1 cellular context compared by ENCODE assay signal in the genomic region with DNA sequence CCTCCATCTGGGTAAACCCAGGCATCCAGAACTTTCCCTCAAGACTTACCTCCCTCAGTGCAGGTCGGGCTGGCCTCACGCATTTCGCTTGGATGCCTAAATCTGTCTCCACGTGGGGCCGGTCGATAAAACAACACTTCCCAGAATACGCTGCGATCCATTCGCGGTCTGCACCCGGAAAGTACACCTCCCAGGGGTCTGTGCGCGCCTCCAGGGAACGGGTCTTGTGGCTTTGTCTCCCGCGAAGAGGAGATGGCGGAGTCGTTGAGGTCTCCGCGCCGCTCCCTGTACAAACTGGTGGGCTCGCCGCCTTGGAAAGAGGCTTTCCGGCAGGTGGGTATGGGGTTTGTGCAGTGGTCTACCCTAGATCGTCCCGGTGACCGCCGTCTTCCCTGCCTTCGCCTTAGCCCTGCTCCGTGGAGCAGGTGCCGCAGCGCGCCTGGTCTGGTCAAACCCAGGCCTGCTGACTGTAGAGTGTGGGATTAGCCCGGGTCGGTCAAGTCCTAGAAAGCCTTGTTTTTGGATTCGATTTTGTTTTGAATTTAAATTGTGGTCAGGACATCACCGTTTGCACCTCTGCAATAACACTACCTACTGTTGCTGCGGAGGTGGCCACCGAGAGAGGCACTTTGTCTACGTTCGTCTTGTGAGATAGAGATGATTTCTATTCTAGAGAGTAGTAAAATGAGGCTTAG.
A peak's percentile ranks its signal among the peaks of the same experiment; 100 is the strongest.
TF ChIP-seq lines count a peak whose summit lies in the region.

RPAIN (plus strand) TSS at position 224 of the 695 bp plus-strand sequence; CDS start at position 253, 29 bp downstream.

TF ChIP-seq in K562, 482 proteins besides CTCF, POLR2A, EP300 and RAD21 (continued from another document and continues in another):
- TF ChIP-seq MGA (IDR thresholded peaks at IDR 0.05) (peak; percentile 62), POLR3G (IDR thresholded peaks at IDR 0.05; ENCODE audit: extremely low read depth, insufficient read length, insufficient replicate concordance) (no peak), TCF3 (CRISPR knock-in tag; IDR thresholded peaks at IDR 0.05) (no peak), NR2C2 (CRISPR knock-in tag; IDR thresholded peaks at IDR 0.05) (no peak), NR2C2 (tag; IDR thresholded peaks at IDR 0.05) (peak; percentile 86), ZBTB43 (CRISPR knock-in tag; IDR thresholded peaks at IDR 0.05) (no peak), TGIF2 (CRISPR knock-in tag; IDR thresholded peaks at IDR 0.05) (no peak), FOS (IDR thresholded peaks at IDR 0.05; ENCODE audit: extremely low read depth, insufficient read length) (no peak), ZNF232 (CRISPR knock-in tag; IDR thresholded peaks at IDR 0.05) (no peak), KLF1 (tag; IDR thresholded peaks at IDR 0.05) (no peak), CBX8 (IDR thresholded peaks at IDR 0.05; ENCODE audit: borderline replicate concordance, extremely low read depth, low read depth, low read length, poor library complexity, severe bottlenecking) (no peak), ERF (CRISPR knock-in tag; IDR thresholded peaks at IDR 0.05) (no peak), KLF10 (CRISPR knock-in tag; IDR thresholded peaks at IDR 0.05) (no peak), ZNF324 (CRISPR knock-in tag; IDR thresholded peaks at IDR 0.05) (no peak), ATF4 (CRISPR knock-in tag; IDR thresholded peaks at IDR 0.05) (no peak), YBX1 (IDR thresholded peaks at IDR 0.05) (no peak), CTBP1 (IDR thresholded peaks at IDR 0.05; ENCODE audit: borderline replicate concordance) (no peak), SMAD2 (IDR thresholded peaks at IDR 0.05; ENCODE audit: low read depth, low read length) (no peak), TAF1 (IDR thresholded peaks at IDR 0.05; ENCODE audit: control insufficient read depth, extremely low read depth, insufficient read depth, low read length, severe bottlenecking) (peak; percentile 79), GTF2A2 (tag; IDR thresholded peaks at IDR 0.05) (no peak), TAF15 (IDR thresholded peaks at IDR 0.05; ENCODE audit: low read depth, low read length) (no peak), RUNX1 (IDR thresholded peaks at IDR 0.05; ENCODE audit: low read depth) (no peak), MAFG (tag; conservative IDR thresholded peaks at IDR 0.05) (no peak), ZNF785 (CRISPR knock-in tag; IDR thresholded peaks at IDR 0.05) (no peak), FOXK1 (CRISPR knock-in tag; IDR thresholded peaks at IDR 0.05; ENCODE audit: borderline replicate concordance) (no peak), GATA2 (CRISPR knock-in tag; IDR thresholded peaks at IDR 0.05) (no peak), NEUROD1 (IDR thresholded peaks at IDR 0.05; ENCODE audit: borderline replicate concordance, low read depth, low read length, partially characterized antibody) (no peak), HLTF (IDR thresholded peaks at IDR 0.05) (no peak), TEAD4 (IDR thresholded peaks at IDR 0.05; ENCODE audit: low read length) (no peak), TEAD4 (CRISPR knock-in tag; IDR thresholded peaks at IDR 0.05; ENCODE audit: borderline replicate concordance) (no peak), PTBP1 (IDR thresholded peaks at IDR 0.05; ENCODE audit: low read depth, low read length) (no peak), HNRNPL (IDR thresholded peaks at IDR 0.05; ENCODE audit: low read depth, low read length) (no peak), SIRT6 (IDR thresholded peaks at IDR 0.05; ENCODE audit: low read depth, low read length) (no peak)
- TF ChIP-seq, protein P1, sequence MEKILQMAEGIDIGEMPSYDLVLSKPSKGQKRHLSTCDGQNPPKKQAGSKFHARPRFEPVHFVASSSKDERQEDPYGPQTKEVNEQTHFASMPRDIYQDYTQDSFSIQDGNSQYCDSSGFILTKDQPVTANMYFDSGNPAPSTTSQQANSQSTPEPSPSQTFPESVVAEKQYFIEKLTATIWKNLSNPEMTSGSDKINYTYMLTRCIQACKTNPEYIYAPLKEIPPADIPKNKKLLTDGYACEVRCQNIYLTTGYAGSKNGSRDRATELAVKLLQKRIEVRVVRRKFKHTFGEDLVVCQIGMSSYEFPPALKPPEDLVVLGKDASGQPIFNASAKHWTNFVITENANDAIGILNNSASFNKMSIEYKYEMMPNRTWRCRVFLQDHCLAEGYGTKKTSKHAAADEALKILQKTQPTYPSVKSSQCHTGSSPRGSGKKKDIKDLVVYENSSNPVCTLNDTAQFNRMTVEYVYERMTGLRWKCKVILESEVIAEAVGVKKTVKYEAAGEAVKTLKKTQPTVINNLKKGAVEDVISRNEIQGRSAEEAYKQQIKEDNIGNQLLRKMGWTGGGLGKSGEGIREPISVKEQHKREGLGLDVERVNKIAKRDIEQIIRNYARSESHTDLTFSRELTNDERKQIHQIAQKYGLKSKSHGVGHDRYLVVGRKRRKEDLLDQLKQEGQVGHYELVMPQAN (IDR thresholded peaks at IDR 0.05; ENCODE audit: borderline replicate concordance), result peak; percentile 84
- TF ChIP-seq, protein P2, sequence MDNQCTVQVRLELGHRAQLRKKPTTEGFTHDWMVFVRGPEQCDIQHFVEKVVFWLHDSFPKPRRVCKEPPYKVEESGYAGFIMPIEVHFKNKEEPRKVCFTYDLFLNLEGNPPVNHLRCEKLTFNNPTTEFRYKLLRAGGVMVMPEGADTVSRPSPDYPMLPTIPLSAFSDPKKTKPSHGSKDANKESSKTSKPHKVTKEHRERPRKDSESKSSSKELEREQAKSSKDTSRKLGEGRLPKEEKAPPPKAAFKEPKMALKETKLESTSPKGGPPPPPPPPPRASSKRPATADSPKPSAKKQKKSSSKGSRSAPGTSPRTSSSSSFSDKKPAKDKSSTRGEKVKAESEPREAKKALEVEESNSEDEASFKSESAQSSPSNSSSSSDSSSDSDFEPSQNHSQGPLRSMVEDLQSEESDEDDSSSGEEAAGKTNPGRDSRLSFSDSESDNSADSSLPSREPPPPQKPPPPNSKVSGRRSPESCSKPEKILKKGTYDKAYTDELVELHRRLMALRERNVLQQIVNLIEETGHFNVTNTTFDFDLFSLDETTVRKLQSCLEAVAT (IDR thresholded peaks at IDR 0.05), result no peak
- TF ChIP-seq, protein P3, sequence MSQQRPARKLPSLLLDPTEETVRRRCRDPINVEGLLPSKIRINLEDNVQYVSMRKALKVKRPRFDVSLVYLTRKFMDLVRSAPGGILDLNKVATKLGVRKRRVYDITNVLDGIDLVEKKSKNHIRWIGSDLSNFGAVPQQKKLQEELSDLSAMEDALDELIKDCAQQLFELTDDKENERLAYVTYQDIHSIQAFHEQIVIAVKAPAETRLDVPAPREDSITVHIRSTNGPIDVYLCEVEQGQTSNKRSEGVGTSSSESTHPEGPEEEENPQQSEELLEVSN (IDR thresholded peaks at IDR 0.05; ENCODE audit: borderline replicate concordance in 1 of 2, extremely low read depth in 1 of 2, insufficient read depth in 1 of 2, insufficient read length in 1 of 2, low read depth in 1 of 2, low read length in 1 of 2, poor library complexity in 1 of 2, severe bottlenecking in 1 of 2), result peak; percentile 18 to 56
- TF ChIP-seq, protein P4, sequence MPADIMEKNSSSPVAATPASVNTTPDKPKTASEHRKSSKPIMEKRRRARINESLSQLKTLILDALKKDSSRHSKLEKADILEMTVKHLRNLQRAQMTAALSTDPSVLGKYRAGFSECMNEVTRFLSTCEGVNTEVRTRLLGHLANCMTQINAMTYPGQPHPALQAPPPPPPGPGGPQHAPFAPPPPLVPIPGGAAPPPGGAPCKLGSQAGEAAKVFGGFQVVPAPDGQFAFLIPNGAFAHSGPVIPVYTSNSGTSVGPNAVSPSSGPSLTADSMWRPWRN (IDR thresholded peaks at IDR 0.05; ENCODE audit: low read depth), result no peak
